Comparison of ENCODE assay signal across 23 cellular contexts in genomic region chr20:59314872-59315500, GRCh38. TPM values are rescaled to one million over a fixed set of nuclear protein-coding genes. Genes with fewer than 3 reads are reported as not detected.
A peak's percentile ranks its signal among the peaks of the same experiment; 100 is the strongest.
DNase-seq lines count a peak whose midpoint lies in the region; ATAC-seq, FAIRE-seq and TF ChIP-seq lines count a peak whose summit lies in the region.
"Had no signal": no experiment of that assay in that cellular context is flagged by ENCODE, and none has a peak within 500 bp of the region (broad histone marks: within the 10 kb centered on the region; RNA-seq: fewer than 3 reads in every experiment).

No MANE protein-coding gene starts in this region.

- H3K27me3 ChIP-seq in esophagus (ENCODE audit: control insufficient read depth in 1 of 2, insufficient read depth in 2 of 2, low read length in 2 of 2) (no peaks in the 10 kb centered on the region), pancreas (no peaks in the 10 kb centered on the region)

- H3K27ac ChIP-seq in esophagus (ENCODE audit: low read depth in 2 of 2, low read length in 1 of 2) = peak overlapping the region; percentile 53 to 58
- no peak overlapping the region for H3K27ac ChIP-seq in pancreas
- H3K27ac ChIP-seq: RWPE1, SJSA1 had no signal

- intact Hi-C loops in pancreas (cut with DNase I) = no loop called here

- FAIRE-seq in pancreas (lab: Jason Lieb, UNC) = no peak

- H3K4me1 ChIP-seq in esophagus (ENCODE audit: control insufficient read depth in 2 of 2, insufficient read depth in 2 of 2, low read length in 1 of 2) (peaks cover 0 to 11% of the 10 kb centered on the region in 2 donors), pancreas (peaks cover 0 to 10% (median 4%) of the 10 kb centered on the region in 3 donors)
- H3K4me1 ChIP-seq: SJSA1 had no signal

- peak; percentile 48 to 69 (median 60) for ATAC-seq in pancreas
- no peak for ATAC-seq in GM19328 (IDR thresholded peaks at IDR 0.05; ENCODE audit: unreplicated experiment)
- ATAC-seq: GM23338, PC-3 had no signal

- no peak overlapping the region for H3K4me3 ChIP-seq in esophagus (ENCODE audit: low read depth in 1 of 2, low read length in 2 of 2)
- H3K4me3 ChIP-seq in pancreas = no peak overlapping the region
- H3K4me3 ChIP-seq: GM23338, SJSA1 had no signal

- WGBS in esophagus, 2 donors = 37 to 44% methylated on average over 4 of the region's 4 CpGs
- WGBS in pancreas, 2 donors = 57 to 60% methylated on average over 4 of the region's 4 CpGs

- H3K36me3 ChIP-seq in esophagus (ENCODE audit: control insufficient read depth in 2 of 2, insufficient read depth in 2 of 2, low read length in 1 of 2) (no peaks in the 10 kb centered on the region), pancreas (no peaks in the 10 kb centered on the region)
- H3K36me3 ChIP-seq: SJSA1 had no signal

- DNase-seq in DMS 273 (lab: John Stamatoyannopoulos, UW; ENCODE audit: unreplicated experiment) (peak; percentile 88), NCI-H2171 treated with DMSO at 0.1 percent for 48 hours (lab: John Stamatoyannopoulos, UW) (peak; percentile 99), pancreas (no peak), COLO668 (lab: John Stamatoyannopoulos, UW; ENCODE audit: unreplicated experiment) (no peak), NCI-H146 (lab: John Stamatoyannopoulos, UW) (no peak), NOMO-1 treated with dmso at 0.1 percent for 144 hours (lab: John Stamatoyannopoulos, UW; ENCODE audit: unreplicated experiment) (no peak)
- DNase-seq: COR-L47, DMS153, GF-D8, HCEC 1CT, KG1, NCI-H1105 treated with DMSO at 0.1 percent for 48 hours, NCI-H2029, NCI-H510A, PC-3 had no signal

- no peak for TF ChIP-seq CTCF in pancreas (IDR thresholded peaks at IDR 0.05)

- H3K9me3 ChIP-seq in esophagus (ENCODE audit: control insufficient read depth in 2 of 2, insufficient read depth in 1 of 2, low read depth in 1 of 2, low read length in 1 of 2) = no peaks in the 10 kb centered on the region
- no peaks in the 10 kb centered on the region for H3K9me3 ChIP-seq in pancreas
- H3K9me3 ChIP-seq: SJSA1 had no signal

RNA-seq across cellular contexts. Expression of gene EDN3, which starts 14.6 kb away (rescaled TPM):
- polyA plus RNA-seq in esophagus (10 to 100 TPM; 10.9 to 23.6 TPM), pancreas (10 to 100 TPM in 1 of 2 donors, 1 to 10 TPM in 1; 8.5 to 55.3 TPM)
- total RNA-seq in pancreas = 1 to 10 TPM; 3.6 to 6.7 (median 5.0) TPM
- total RNA-seq: A172, B cell, Daoy, PC-3, SJSA1 had no signal

Comparison
In these comparisons a context has a peak if more than half of its experiments do, and no peak if none do; other contexts are left out.
1. DNase-seq: peak in DMS 273 (single experiment) and NCI-H2171 treated with DMSO at 0.1 percent for 48 hours (single experiment); none in pancreas (0 of 6), COLO668 (single experiment), NCI-H146 (single experiment) and NOMO-1 treated with dmso at 0.1 percent for 144 hours (single experiment).
2. H3K27ac ChIP-seq: peak in esophagus (2 of 2); none in pancreas (0 of 4).